8 cellular contexts compared by ENCODE assay signal in genomic region chr4:13920901-13921300, GRCh38.
DNase-seq lines count a peak whose midpoint lies in the region; ATAC-seq and TF ChIP-seq lines count a peak whose summit lies in the region.

No MANE protein-coding gene starts in this region.

- peak overlapping the region; percentile 70; the same call in 1 of the 2 replicates for H2AFZ ChIP-seq in GM23338

- DNase-seq in GM23338 (ENCODE audit: low spot score): peak; percentile 17
- DNase-seq in T1000 (lab: John Stamatoyannopoulos, UW): peak; percentile 94
- DNase-seq in retinal pigment epithelial cell (ENCODE audit: low read depth): peak; percentile 67
- no peak for DNase-seq in GM19240 (ENCODE audit: insufficient read length, low spot score)
- DNase-seq in activated naive CD4-positive, alpha-beta T cell (lab: John Stamatoyannopoulos, UW): no peak

- no peaks in the 10 kb centered on the region for H4K20me1 ChIP-seq in GM23338 (replicated peaks; ENCODE audit: insufficient read depth)

- H3K9me2 ChIP-seq in GM23338 (ENCODE audit: insufficient read depth): peaks cover 16% of the 10 kb centered on the region

- H3K36me3 ChIP-seq in GM23338 (ENCODE audit: insufficient read depth) (no peaks in the 10 kb centered on the region), gastroesophageal sphincter (no peaks in the 10 kb centered on the region)

- H3K79me2 ChIP-seq in GM23338 (replicated peaks; ENCODE audit: insufficient read depth): no peaks in the 10 kb centered on the region

- H3F3A ChIP-seq in GM23338 (replicated peaks; ENCODE audit: low read depth): no peaks in the 10 kb centered on the region

- TF ChIP-seq CTCF in GM23338 (conservative IDR thresholded peaks at IDR 0.05; ENCODE audit: low read depth in 2 of 2) (no peak), gastroesophageal sphincter (IDR thresholded peaks at IDR 0.05) (no peak), retinal pigment epithelial cell (conservative IDR thresholded peaks at IDR 0.05; ENCODE audit: low read depth, low read length) (no peak)

- no peaks in the 10 kb centered on the region for H3K27me3 ChIP-seq in GM23338 (ENCODE audit: insufficient read depth)
- no peaks in the 10 kb centered on the region for H3K27me3 ChIP-seq in gastroesophageal sphincter

- 22 to 25% methylated on average over 2 to 3 of the region's 3 CpGs for WGBS in gastroesophageal sphincter (ENCODE audit: low coverage in 1 of 2), 2 donors

- no peak for TF ChIP-seq POLR2A in gastroesophageal sphincter (IDR thresholded peaks at IDR 0.05)

- no peak overlapping the region for H3K4me3 Mint-ChIP-seq in GM23338

- H3K4me3 ChIP-seq in GM23338: no peak overlapping the region
- H3K4me3 ChIP-seq in gastroesophageal sphincter: no peak overlapping the region
- no peak overlapping the region for H3K4me3 ChIP-seq in retinal pigment epithelial cell (ENCODE audit: low read length)

- no peaks in the 10 kb centered on the region for H3K36me3 Mint-ChIP-seq in GM23338 (ENCODE audit: low read depth)

- peak overlapping the region; percentile 41 for H3K27ac Mint-ChIP-seq in GM23338

- peaks cover 15% of the 10 kb centered on the region for H3K4me1 Mint-ChIP-seq in GM23338

- H3K9me3 Mint-ChIP-seq in GM23338: no peaks in the 10 kb centered on the region; the same call in 1 of the 3 replicates

- no peak overlapping the region for H3K4me2 ChIP-seq in GM23338

- no peak; the same call in 2 of the 3 replicates for ATAC-seq in GM23338
- peak; percentile 79 for ATAC-seq in gastroesophageal sphincter
- no peak for ATAC-seq in HG03460 (IDR thresholded peaks at IDR 0.05; ENCODE audit: unreplicated experiment)
- ATAC-seq in HG03108 (IDR thresholded peaks at IDR 0.05; ENCODE audit: unreplicated experiment): no peak

- no peaks in the 10 kb centered on the region for H3K27me3 Mint-ChIP-seq in GM23338 (ENCODE audit: insufficient read depth, low read depth, poor library complexity)

- H3K9me3 ChIP-seq in gastroesophageal sphincter: no peaks in the 10 kb centered on the region

- no peak for TF ChIP-seq EP300 in gastroesophageal sphincter (IDR thresholded peaks at IDR 0.05)

- H3K4me1 ChIP-seq in GM23338 (ENCODE audit: insufficient read depth) (no peaks in the 10 kb centered on the region), gastroesophageal sphincter (no peaks in the 10 kb centered on the region)

- H3K27ac ChIP-seq in GM23338 (ENCODE audit: low read depth) (no peak overlapping the region), gastroesophageal sphincter (no peak overlapping the region)

TF ChIP-seq in GM23338, 12 proteins besides CTCF, POLR2A, EP300 and RAD21:
- TF ChIP-seq REST (IDR thresholded peaks at IDR 0.05; ENCODE audit: unreplicated experiment): no peak
- peak; percentile 65; the same call in 1 of the 2 replicates for TF ChIP-seq ZNF462 (CRISPR knock-in tag; IDR thresholded peaks at IDR 0.05)
- TF ChIP-seq NANOG (IDR thresholded peaks at IDR 0.05; ENCODE audit: borderline replicate concordance): no peak
- no peak for TF ChIP-seq ETS1 (IDR thresholded peaks at IDR 0.05)

Comparison
In these comparisons a context has a peak if more than half of its experiments do, and no peak if none do; other contexts are left out.
1. DNase-seq: peak in GM23338 (single experiment), T1000 (single experiment) and retinal pigment epithelial cell (single experiment); none in GM19240 (single experiment) and activated naive CD4-positive, alpha-beta T cell (0 of 4).